In genomic region chr11:22197139-22197893, GRCh38 we compare ENCODE assay signal across 18 cellular contexts. TPM values are rescaled to one million over a fixed set of nuclear protein-coding genes. Genes with fewer than 3 reads are reported as not detected.
DNase-seq lines count a peak whose midpoint lies in the region; ATAC-seq and TF ChIP-seq lines count a peak whose summit lies in the region.
"Had no signal": no experiment of that assay in that cellular context is flagged by ENCODE, and none has a peak within 500 bp of the region (broad histone marks: within the 10 kb centered on the region; RNA-seq: fewer than 3 reads in every experiment).

No MANE protein-coding gene starts in this region.

- ATAC-seq in left ventricle myocardium superior: no peak
- ATAC-seq in gastroesophageal sphincter: no peak
- ATAC-seq: HCT116 had no signal

- peak overlapping the region; percentile 32 for H3K27ac ChIP-seq in left ventricle myocardium inferior (replicated peaks)
- H3K27ac ChIP-seq in MM.1S (ENCODE audit: low read length): no peak overlapping the region
- peak overlapping the region in 3 of 4 donors; percentile 24 to 63 (median 42) for H3K27ac ChIP-seq in gastroesophageal sphincter
- peak overlapping the region; percentile 93 for H3K27ac ChIP-seq in skeletal muscle tissue (ENCODE audit: low read depth, low read length)

- no peak for TF ChIP-seq POLR2A in gastroesophageal sphincter (IDR thresholded peaks at IDR 0.05)

- intact Hi-C loops in left ventricle myocardium inferior (cut with micrococcal nuclease) (no loop called here), left ventricle myocardium superior (cut with micrococcal nuclease) (no loop called here)

- no peaks in the 10 kb centered on the region for H3K9me2 ChIP-seq in MM.1S (replicated peaks; ENCODE audit: insufficient read depth, low read length)

- 28 to 48% methylated on average over 3 to 4 of the region's 4 CpGs for WGBS in gastroesophageal sphincter (ENCODE audit: low coverage in 1 of 2), 2 donors

- peaks cover 44% of the 10 kb centered on the region for H3K79me2 ChIP-seq in MM.1S (ENCODE audit: low read length)

- no peak for TF ChIP-seq CTCF in left ventricle myocardium inferior (IDR thresholded peaks at IDR 0.05; ENCODE audit: borderline replicate concordance)
- no peak for TF ChIP-seq CTCF in MM.1S (IDR thresholded peaks at IDR 0.05; ENCODE audit: low read length)
- TF ChIP-seq CTCF in gastroesophageal sphincter (IDR thresholded peaks at IDR 0.05): no peak

- TF ChIP-seq EP300 in gastroesophageal sphincter (IDR thresholded peaks at IDR 0.05): no peak

- H3K9me3 ChIP-seq in left ventricle myocardium inferior (replicated peaks) (no peaks in the 10 kb centered on the region), MM.1S (replicated peaks; ENCODE audit: insufficient read depth, low read length) (no peaks in the 10 kb centered on the region), gastroesophageal sphincter (no peaks in the 10 kb centered on the region), skeletal muscle tissue (ENCODE audit: control insufficient read depth in 3 of 3, low read length in 3 of 3) (no peaks in the 10 kb centered on the region)
- H3K9me3 ChIP-seq: Caco-2 had no signal

- H3K4me1 ChIP-seq in left ventricle myocardium inferior: peaks cover 72% of the 10 kb centered on the region
- H3K4me1 ChIP-seq in MM.1S (ENCODE audit: low read length): peaks cover 22% of the 10 kb centered on the region
- peaks cover 0 to 56% (median 0%) of the 10 kb centered on the region in 3 donors for H3K4me1 ChIP-seq in gastroesophageal sphincter
- peaks cover 13 to 42% (median 25%) of the 10 kb centered on the region in 3 donors for H3K4me1 ChIP-seq in skeletal muscle tissue (ENCODE audit: control insufficient read depth in 3 of 3, insufficient read depth in 3 of 3, low read length in 3 of 3)
- H3K4me1 ChIP-seq: Caco-2 had no signal

- H3K9ac ChIP-seq in MM.1S (ENCODE audit: low read length): no peak overlapping the region
- H3K9ac ChIP-seq in skeletal muscle tissue (ENCODE audit: low read depth in 1 of 3, low read length in 3 of 3): peak overlapping the region; percentile 43 to 55 (median 55)

- DNase-seq in left ventricle myocardium inferior: no peak
- no peak for DNase-seq in left ventricle myocardium superior
- DNase-seq in MM.1S: no peak
- no peak for DNase-seq in NCI-H82 treated with DMSO at 0.1 percent for 48 hours (lab: John Stamatoyannopoulos, UW; ENCODE audit: unreplicated experiment)
- no peak for DNase-seq in retina
- no peak for DNase-seq in D341Med (ENCODE audit: low spot score)
- DNase-seq: Caco-2; CD4-positive, alpha-beta T cell; KG1; MV-4-11; NCI-H1417 treated with DMSO at 0.1 percent for 48 hours; NCI-H187 treated with DMSO at 0.1 percent for 48 hours; NCI-H510A; NCI-H82; OCI-M1 had no signal

- no peaks in the 10 kb centered on the region for H4K20me1 ChIP-seq in MM.1S (ENCODE audit: insufficient read depth, low read length)

- H3F3A ChIP-seq in MM.1S (ENCODE audit: insufficient read depth, low read length): no peaks in the 10 kb centered on the region

- no peak overlapping the region for H2AFZ ChIP-seq in MM.1S (ENCODE audit: low read length)

- H3K4me2 ChIP-seq in MM.1S (ENCODE audit: low read depth, low read length): peak overlapping the region; percentile 15; the same call in 1 of the 2 replicates

- H3K27me3 ChIP-seq in left ventricle myocardium inferior (ENCODE audit: low read depth): peaks cover 5% of the 10 kb centered on the region
- no peaks in the 10 kb centered on the region for H3K27me3 ChIP-seq in MM.1S (replicated peaks; ENCODE audit: insufficient read depth, low read length)
- H3K27me3 ChIP-seq in gastroesophageal sphincter: no peaks in the 10 kb centered on the region
- H3K27me3 ChIP-seq in skeletal muscle tissue (ENCODE audit: control insufficient read depth in 3 of 3, insufficient read depth in 3 of 3, low read length in 3 of 3): no peaks in the 10 kb centered on the region

- peak overlapping the region; percentile 10 for H3K4me3 ChIP-seq in left ventricle myocardium inferior
- H3K4me3 ChIP-seq in MM.1S (ENCODE audit: low read length): no peak overlapping the region
- no peak overlapping the region for H3K4me3 ChIP-seq in gastroesophageal sphincter
- H3K4me3 ChIP-seq in skeletal muscle tissue (ENCODE audit: low read length in 3 of 3): peak overlapping the region; percentile 49 to 64 (median 56)

- no peaks in the 10 kb centered on the region for H3K36me3 ChIP-seq in left ventricle myocardium inferior
- H3K36me3 ChIP-seq in MM.1S (replicated peaks; ENCODE audit: insufficient read depth, low read length): no peaks in the 10 kb centered on the region
- H3K36me3 ChIP-seq in gastroesophageal sphincter: no peaks in the 10 kb centered on the region
- no peaks in the 10 kb centered on the region for H3K36me3 ChIP-seq in skeletal muscle tissue (ENCODE audit: control insufficient read depth in 3 of 3, insufficient read depth in 3 of 3, low read length in 3 of 3)

RNA-seq across cellular contexts. Expression of gene ANO5, which starts 4.4 kb away (rescaled TPM):
- total RNA-seq in left ventricle myocardium inferior (79.7 TPM), left ventricle myocardium superior (78.5 TPM), gastroesophageal sphincter (10 to 100 TPM; 21.5 to 33.2 (median 27.5) TPM), skeletal muscle tissue (24.0 TPM)
- total RNA-seq: Caco-2; CD4-positive, alpha-beta T cell had no signal

Comparison
In these comparisons a context has a peak if more than half of its experiments do, and no peak if none do; other contexts are left out.
1. H3K4me3 ChIP-seq: peak in left ventricle myocardium inferior (single experiment) and skeletal muscle tissue (3 of 3); none in MM.1S (single experiment) and gastroesophageal sphincter (0 of 2).